1 cellular context compared by ENCODE assay signal in the genomic region with DNA sequence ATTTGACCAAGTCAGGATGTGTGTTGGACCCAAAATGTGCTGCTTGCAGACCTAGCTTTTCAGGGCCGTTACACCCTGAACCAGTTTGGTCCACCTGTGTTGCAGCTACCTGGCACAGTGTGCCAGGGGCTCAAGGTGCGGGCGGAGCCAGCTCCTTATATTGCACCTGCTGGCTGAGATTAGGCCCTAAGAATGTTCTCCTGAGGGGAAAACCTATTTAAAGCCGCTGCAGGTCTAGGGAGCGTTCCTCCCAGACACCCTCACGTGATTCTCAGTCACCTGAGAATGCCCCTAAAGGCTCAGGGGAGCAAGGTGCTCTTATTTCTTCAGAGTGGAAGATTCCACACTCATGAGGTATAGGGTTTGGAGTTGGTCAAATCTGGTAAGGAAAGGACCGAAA.
TF ChIP-seq lines count a peak whose summit lies in the region.

No MANE protein-coding gene starts in this region.

TF ChIP-seq in Ishikawa, 13 proteins besides CTCF, POLR2A, EP300 and RAD21 (continued from another document):
- no peak for TF ChIP-seq REST (IDR thresholded peaks at IDR 0.05; ENCODE audit: low read depth)
- no peak for TF ChIP-seq EGR1 (IDR thresholded peaks at IDR 0.05)
